ENCODE assay signal across 1 cellular context in the genomic region with DNA sequence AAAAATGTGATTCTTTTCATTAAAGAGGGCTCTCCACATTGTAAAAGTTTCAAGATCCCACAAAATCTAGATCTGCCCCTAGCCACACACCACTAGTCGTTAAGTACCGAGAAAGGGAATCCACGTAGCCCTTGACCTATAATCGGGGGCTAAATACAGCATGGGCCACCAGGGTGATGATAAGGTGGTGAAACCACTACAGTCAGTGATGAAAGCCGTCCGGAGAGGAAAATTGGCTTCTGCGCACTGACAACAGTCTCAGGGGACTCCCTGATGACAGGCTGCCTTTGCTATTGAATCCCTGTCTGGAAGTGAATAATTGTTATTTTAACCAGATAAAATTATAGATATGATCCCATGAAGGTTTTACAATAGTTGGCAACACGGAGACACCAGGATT.
TF ChIP-seq lines count a peak whose summit lies in the region.

No MANE protein-coding gene starts in this region.

TF ChIP-seq in HepG2, 621 proteins besides CTCF, POLR2A, EP300 and RAD21:
- TF ChIP-seq ZFP62 (CRISPR knock-in tag; IDR thresholded peaks at IDR 0.05), result no peak
- no peak for TF ChIP-seq NONO (IDR thresholded peaks at IDR 0.05)
- no peak for TF ChIP-seq NONO (CRISPR knock-in tag; conservative IDR thresholded peaks at IDR 0.05)
- TF ChIP-seq TRIM24 (CRISPR knock-in tag; IDR thresholded peaks at IDR 0.05), result 0 out of 2 replicates have a peak, but pooled peaks have one; percentile 7
- TF ChIP-seq CBX5 (CRISPR knock-in tag; IDR thresholded peaks at IDR 0.05; ENCODE audit: borderline replicate concordance), result no peak
- no peak for TF ChIP-seq NFE2L1 (CRISPR knock-in tag; IDR thresholded peaks at IDR 0.05; ENCODE audit: borderline replicate concordance)
- 0 out of 2 replicates have a peak, but pooled peaks have one; percentile 4 for TF ChIP-seq ZNF605 (CRISPR knock-in tag; IDR thresholded peaks at IDR 0.05)
